24 cellular contexts compared by ENCODE assay signal in genomic region chr17:57037401-57037800, GRCh38.
"Had no signal": no experiment of that assay in that cellular context is flagged by ENCODE, and none has a peak within 500 bp of the region (broad histone marks: within the 10 kb centered on the region; RNA-seq: fewer than 3 reads in every experiment).

No MANE protein-coding gene starts in this region.

- H3K27ac Mint-ChIP-seq: immature natural killer cell; mesothelial cell of epicardium; natural killer cell; nephron progenitor cell; neural progenitor cell; stimulated activated naive B cell treated with anti-CD40 and anti-IgM and Interleukin-4, amounts not matched to agents 10 μg/mL and 1 μg/mL and 100 μg/mL, for 72 hours; type B pancreatic cell had no signal

- H3K36me3 Mint-ChIP-seq: immature natural killer cell; mesothelial cell of epicardium; naive B cell; natural killer cell; neural progenitor cell; stimulated activated naive B cell treated with anti-CD40 and anti-IgM and Interleukin-4, amounts not matched to agents 10 μg/mL and 1 μg/mL and 100 μg/mL, for 72 hours; type B pancreatic cell had no signal

- H3K4me3 Mint-ChIP-seq: immature natural killer cell; mesothelial cell of epicardium; naive B cell; natural killer cell; nephron progenitor cell; stimulated activated naive B cell treated with anti-CD40 and anti-IgM and Interleukin-4, amounts not matched to agents 10 μg/mL and 1 μg/mL and 100 μg/mL, for 72 hours; type B pancreatic cell had no signal

- H3K9me3 Mint-ChIP-seq: mesothelial cell of epicardium; naive B cell; natural killer cell; neural progenitor cell; stimulated activated naive B cell treated with anti-CD40 and anti-IgM and Interleukin-4, amounts not matched to agents 10 μg/mL and 1 μg/mL and 100 μg/mL, for 72 hours; type B pancreatic cell had no signal

- DNase-seq: hypothalamus; immature natural killer cell; kidney; left colon; left ventricle myocardium inferior; mesendoderm; naive B cell; natural killer cell; nephron progenitor cell; ovary; retina; right cardiac atrium; stimulated activated CD4-positive, alpha-beta T cell treated with anti-CD3 and anti-CD28 coated beads, Interleukin-12 subunit alpha, Interleukin-12 subunit beta, amount 100 ng/mL, for 4 hours; stimulated activated CD4-positive, alpha-beta T cell treated with anti-CD3 and anti-CD28 coated beads, Interleukin-15, amount 100 ng/mL, for 24 hours; stimulated activated CD4-positive, alpha-beta T cell treated with anti-CD3 and anti-CD28 coated beads, Interleukin-2, amount 100 ng/mL, for 24 hours; stimulated activated CD4-positive, alpha-beta T cell treated with anti-CD3 and anti-CD28 coated beads, Interleukin-4, amount 100 ng/mL, for 1 hour; stimulated activated naive B cell treated with anti-CD40 and anti-IgM and Interleukin-4, amounts not matched to agents 10 μg/mL and 1 μg/mL and 100 μg/mL, for 72 hours; stimulated activated naive CD8-positive, alpha-beta T cell treated with anti-CD3 and anti-CD28 coated beads, Interleukin-15, Interleukin-2, amounts not matched to agents 100 U/mL and 50 U/mL, for 24 hours; stomach; testis; uterus had no signal

- H3K4me1 Mint-ChIP-seq: immature natural killer cell, naive B cell, natural killer cell had no signal
